In genomic region chr6:16270178-16270794, GRCh38 we compare ENCODE assay signal across 1 cellular context.
TF ChIP-seq lines count a peak whose summit lies in the region.

No MANE protein-coding gene starts in this region.

TF ChIP-seq in K562, 482 proteins besides CTCF, POLR2A, EP300 and RAD21 (continued from another document and continues in another):
- no peak for TF ChIP-seq PBX2 (CRISPR knock-in tag; IDR thresholded peaks at IDR 0.05; ENCODE audit: low read depth)
- peak; percentile 82 for TF ChIP-seq PBX2 (tag; conservative IDR thresholded peaks at IDR 0.05; ENCODE audit: low read depth)
- TF ChIP-seq ZNF146 (CRISPR knock-in tag; IDR thresholded peaks at IDR 0.05; ENCODE audit: unreplicated experiment), result no peak
- TF ChIP-seq ZNF232 (CRISPR knock-in tag; IDR thresholded peaks at IDR 0.05), result no peak
- TF ChIP-seq ZNF277 (CRISPR knock-in tag; IDR thresholded peaks at IDR 0.05; ENCODE audit: borderline replicate concordance), result no peak
- TF ChIP-seq CHD4 (IDR thresholded peaks at IDR 0.05; ENCODE audit: insufficient read depth, insufficient replicate concordance, low read depth, low read length, poor library complexity, severe bottlenecking), result no peak
- TF ChIP-seq ZNF175 (CRISPR knock-in tag; IDR thresholded peaks at IDR 0.05; ENCODE audit: low read depth), result peak; percentile 92
- no peak for TF ChIP-seq EGR1 (conservative IDR thresholded peaks at IDR 0.05)
- no peak for TF ChIP-seq SFPQ (IDR thresholded peaks at IDR 0.05; ENCODE audit: low read depth, low read length)
- TF ChIP-seq SMARCA4 (IDR thresholded peaks at IDR 0.05), result peak; percentile 98
- no peak for TF ChIP-seq SNIP1 (IDR thresholded peaks at IDR 0.05; ENCODE audit: low read depth)
- no peak for TF ChIP-seq ARID2 (IDR thresholded peaks at IDR 0.05)
- peak; percentile 97 for TF ChIP-seq TAL1 (IDR thresholded peaks at IDR 0.05)
- TF ChIP-seq HDAC3 (IDR thresholded peaks at IDR 0.05; ENCODE audit: borderline replicate concordance, partially characterized antibody), result peak; percentile 96
- TF ChIP-seq MAFG (tag; conservative IDR thresholded peaks at IDR 0.05), result no peak; the same call in 1 of the 2 replicates
- TF ChIP-seq SIX5 (IDR thresholded peaks at IDR 0.05; ENCODE audit: borderline replicate concordance in 1 of 2, insufficient read depth in 1 of 2, low read depth in 1 of 2, low read length in 2 of 2), result no peak
- peak; percentile 81 for TF ChIP-seq JUND (IDR thresholded peaks at IDR 0.05; ENCODE audit: borderline replicate concordance, low read depth, low read length)
- peak; percentile 85; the same call in 2 of the 3 replicates for TF ChIP-seq JUND (tag; IDR thresholded peaks at IDR 0.05; ENCODE audit: borderline replicate concordance, low read depth, low read length)
- no peak for TF ChIP-seq ZNF124 (CRISPR knock-in tag; IDR thresholded peaks at IDR 0.05)
- peak; percentile 18; the same call in 1 of the 2 replicates for TF ChIP-seq ZNF263 (CRISPR knock-in tag; IDR thresholded peaks at IDR 0.05; ENCODE audit: borderline replicate concordance)
- no peak for TF ChIP-seq POLR2G (IDR thresholded peaks at IDR 0.05; ENCODE audit: low read depth, low read length)
- no peak for TF ChIP-seq AFF4 (CRISPR knock-in tag; IDR thresholded peaks at IDR 0.05)
- TF ChIP-seq ZNF740 (CRISPR knock-in tag; IDR thresholded peaks at IDR 0.05), result no peak
- TF ChIP-seq ZNF740 (tag; IDR thresholded peaks at IDR 0.05), result no peak
- TF ChIP-seq BCOR (IDR thresholded peaks at IDR 0.05), result peak; percentile 91
- TF ChIP-seq HINFP (tag; conservative IDR thresholded peaks at IDR 0.05; ENCODE audit: low read depth), result no peak
- TF ChIP-seq NR1H2 (CRISPR knock-in tag; IDR thresholded peaks at IDR 0.05), result no peak
- TF ChIP-seq ZNF699 (CRISPR knock-in tag; IDR thresholded peaks at IDR 0.05; ENCODE audit: insufficient replicate concordance), result no peak
- peak; percentile 65; the same call in 1 of the 2 replicates for TF ChIP-seq NR4A1 (CRISPR knock-in tag; IDR thresholded peaks at IDR 0.05)
- peak; percentile 93 for TF ChIP-seq NR4A1 (tag; IDR thresholded peaks at IDR 0.05)
- TF ChIP-seq SLC30A9 (CRISPR knock-in tag; IDR thresholded peaks at IDR 0.05), result no peak
- TF ChIP-seq TFE3 (CRISPR knock-in tag; IDR thresholded peaks at IDR 0.05), result no peak
- TF ChIP-seq SMAD3 (CRISPR knock-in tag; conservative IDR thresholded peaks at IDR 0.05), result 0 out of 2 replicates have a peak, but pooled peaks have one; percentile 21
- peak; percentile 70; the same call in 1 of the 2 replicates for TF ChIP-seq IFI16 (CRISPR knock-in tag; IDR thresholded peaks at IDR 0.05)
- TF ChIP-seq NFE2 (IDR thresholded peaks at IDR 0.05; ENCODE audit: low read depth), result peak; percentile 50
- TF ChIP-seq RBM25 (IDR thresholded peaks at IDR 0.05; ENCODE audit: low read depth, low read length, severe bottlenecking), result no peak
- TF ChIP-seq ZBTB2 (IDR thresholded peaks at IDR 0.05), result peak; percentile 94
- peak; percentile 93 for TF ChIP-seq NFIC (IDR thresholded peaks at IDR 0.05)
- TF ChIP-seq HMGN3 (IDR thresholded peaks at IDR 0.05; ENCODE audit: borderline replicate concordance, extremely low read depth, insufficient read length, low read depth, low read length), result peak; percentile 88
- TF ChIP-seq ZEB2 (IDR thresholded peaks at IDR 0.05), result peak; percentile 100
- peak; percentile 87 for TF ChIP-seq ELF4 (CRISPR knock-in tag; IDR thresholded peaks at IDR 0.05)
- peak; percentile 64 to 86 for TF ChIP-seq MLLT1 (IDR thresholded peaks at IDR 0.05)
- TF ChIP-seq CHD2 (IDR thresholded peaks at IDR 0.05; ENCODE audit: low read depth, low read length), result no peak
- peak; percentile 89; the same call in 1 of the 2 replicates for TF ChIP-seq HSF4 (CRISPR knock-in tag; IDR thresholded peaks at IDR 0.05; ENCODE audit: borderline replicate concordance)
- TF ChIP-seq ZBED1 (IDR thresholded peaks at IDR 0.05), result no peak
- peak; percentile 66; the same call in 1 of the 2 replicates for TF ChIP-seq ARID3A (IDR thresholded peaks at IDR 0.05; ENCODE audit: borderline replicate concordance, low read depth, low read length)
